Comparison of ENCODE assay signal across 16 cellular contexts in the genomic region with DNA sequence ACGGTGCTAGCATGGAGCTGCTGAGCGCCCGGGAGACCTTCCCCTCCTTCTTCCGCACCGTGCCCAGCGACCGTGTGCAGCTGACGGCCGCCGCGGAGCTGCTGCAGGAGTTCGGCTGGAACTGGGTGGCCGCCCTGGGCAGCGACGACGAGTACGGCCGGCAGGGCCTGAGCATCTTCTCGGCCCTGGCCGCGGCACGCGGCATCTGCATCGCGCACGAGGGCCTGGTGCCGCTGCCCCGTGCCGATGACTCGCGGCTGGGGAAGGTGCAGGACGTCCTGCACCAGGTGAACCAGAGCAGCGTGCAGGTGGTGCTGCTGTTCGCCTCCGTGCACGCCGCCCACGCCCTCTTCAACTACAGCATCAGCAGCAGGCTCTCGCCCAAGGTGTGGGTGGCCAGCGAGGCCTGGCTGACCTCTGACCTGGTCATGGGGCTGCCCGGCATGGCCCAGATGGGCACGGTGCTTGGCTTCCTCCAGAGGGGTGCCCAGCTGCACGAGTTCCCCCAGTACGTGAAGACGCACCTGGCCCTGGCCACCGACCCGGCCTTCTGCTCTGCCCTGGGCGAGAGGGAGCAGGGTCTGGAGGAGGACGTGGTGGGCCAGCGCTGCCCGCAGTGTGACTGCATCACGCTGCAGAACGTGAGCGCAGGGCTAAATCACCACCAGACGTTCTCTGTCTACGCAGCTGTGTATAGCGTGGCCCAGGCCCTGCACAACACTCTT. TPM values are rescaled to one million over a fixed set of nuclear protein-coding genes. Genes with fewer than 3 reads are reported as not detected.
DNase-seq lines count a peak whose midpoint lies in the region; ATAC-seq and TF ChIP-seq lines count a peak whose summit lies in the region.
"Had no signal": no experiment of that assay in that cellular context is flagged by ENCODE, and none has a peak within 500 bp of the region (broad histone marks: within the 10 kb centered on the region; RNA-seq: fewer than 3 reads in every experiment).

No MANE protein-coding gene starts in this region.

- peaks cover 44% of the 10 kb centered on the region for H3K36me3 Mint-ChIP-seq in MCF 10A (ENCODE audit: insufficient read depth, unreplicated experiment)
- H3K36me3 Mint-ChIP-seq in memory B cell, result no peaks in the 10 kb centered on the region

- H3K9me3 Mint-ChIP-seq in MCF 10A (ENCODE audit: unreplicated experiment), result no peaks in the 10 kb centered on the region
- H3K9me3 Mint-ChIP-seq in memory B cell, result no peaks in the 10 kb centered on the region
- H3K9me3 Mint-ChIP-seq: CD8-positive, alpha-beta T cell had no signal

- CTCF ChIA-PET in MCF 10A (lab: Yijun Ruan, JAX), result interaction anchor here (1.3 kb wide), 1 partner anchor 16 kb away, joined by 3 read pairs; no protein-coding TSS in a partner anchor

- peaks cover 11% of the 10 kb centered on the region for H3K79me2 ChIP-seq in Karpas-422 (ENCODE audit: low read length)

- POLR2A ChIA-PET in MCF 10A (lab: Yijun Ruan, JAX), result interaction anchor here (1.1 to 3.0 kb wide), 7 partner anchors 11 to 43 kb away, joined by 3 to 28 read pairs (median 5); a partner anchor contains a TSS

- TF ChIP-seq CTCF in MCF 10A (IDR thresholded peaks at IDR 0.05; ENCODE audit: unreplicated experiment), result no peak

- H3K4me3 ChIP-seq in Karpas-422 (ENCODE audit: low read length), result peak overlapping the region; percentile 80; the same call in 1 of the 2 replicates

- intact Hi-C loops in MCF 10A (cut with micrococcal nuclease), result no loop called here

- H3K36me3 ChIP-seq in Karpas-422 (ENCODE audit: insufficient read depth, low read length), result no peaks in the 10 kb centered on the region; the same call in 1 of the 2 replicates

- no peaks in the 10 kb centered on the region for H3K27me3 ChIP-seq in Karpas-422 (ENCODE audit: low read length)
- H3K27me3 ChIP-seq: Peyer's patch had no signal

- H3K4me1 ChIP-seq in Karpas-422 (ENCODE audit: low read length), result peaks cover 70% of the 10 kb centered on the region

- H3K9me2 ChIP-seq in Karpas-422 (replicated peaks; ENCODE audit: insufficient read depth, low read length), result no peaks in the 10 kb centered on the region

- no peak overlapping the region for H2AFZ ChIP-seq in Karpas-422 (ENCODE audit: low read length)

- H3K4me3 Mint-ChIP-seq in MCF 10A (ENCODE audit: unreplicated experiment) (peak overlapping the region; percentile 7), memory B cell (peak overlapping the region; percentile 14)
- H3K4me3 Mint-ChIP-seq: CD8-positive, alpha-beta T cell; T-helper 17 cell had no signal

- H3K27ac Mint-ChIP-seq in MCF 10A (ENCODE audit: low read depth, unreplicated experiment) (no peak overlapping the region), memory B cell (no peak overlapping the region)
- H3K27ac Mint-ChIP-seq: CD8-positive, alpha-beta T cell; T-helper 17 cell had no signal

- peaks cover 13% of the 10 kb centered on the region for H4K20me1 ChIP-seq in Karpas-422 (ENCODE audit: insufficient read depth, low read depth, low read length)

- H3K9ac ChIP-seq in Karpas-422 (ENCODE audit: low read length), result peak overlapping the region; percentile 98

- H3K4me1 Mint-ChIP-seq in MCF 10A (ENCODE audit: insufficient read depth, unreplicated experiment), result no peaks in the 10 kb centered on the region
- H3K4me1 Mint-ChIP-seq in memory B cell, result peaks cover 11% of the 10 kb centered on the region

- BruUV-seq in MCF 10A (replicated peaks; lab: Mats Ljungman, UMichigan), result no TSS peak

- peak overlapping the region; percentile 99 for H3K27ac ChIP-seq in Karpas-422 (ENCODE audit: low read length)

- no peaks in the 10 kb centered on the region for H3K9me3 ChIP-seq in Karpas-422 (ENCODE audit: low read length)
- H3K9me3 ChIP-seq: Peyer's patch had no signal

- H3K4me2 ChIP-seq in Karpas-422 (ENCODE audit: low read depth, low read length, poor library complexity, severe bottlenecking), result peak overlapping the region; percentile 95

- DNase-seq in DMS53 treated with DMSO at 0.1 percent for 48 hours (lab: John Stamatoyannopoulos, UW; ENCODE audit: unreplicated experiment) (peak; percentile 46), Karpas-422 (no peak), MCF 10A (ENCODE audit: unreplicated experiment) (no peak), memory B cell (ENCODE audit: low spot score in 2 of 2) (no peak), NCI-H187 (lab: John Stamatoyannopoulos, UW) (no peak)
- DNase-seq in activated CD4-positive, alpha-beta T cell treated with anti-CD3 and anti-CD28 coated beads, Interleukin-2, amount 50 U/mL, for 1 hour, result no peak
- DNase-seq: CD8-positive, alpha-beta T cell; KBM-7; NCI-H1092 treated with DMSO at 0.1 percent for 48 hours; NCI-H1930; NCI-H524 treated with DMSO at 0.1 percent for 48 hours; SHP77; T-helper 17 cell had no signal

- no peak for ATAC-seq in memory B cell (ENCODE audit: low read depth)
- ATAC-seq in activated CD4-positive, CD25-positive, alpha-beta regulatory T cell treated with anti-CD3 and anti-CD28 coated beads, Interleukin-2, amount 50 U/mL, for 24 hours, result no peak
- ATAC-seq: CD8-positive, alpha-beta T cell; T-helper 17 cell had no signal

- no peaks in the 10 kb centered on the region for H3K27me3 Mint-ChIP-seq in MCF 10A (ENCODE audit: insufficient read depth, unreplicated experiment)
- no peaks in the 10 kb centered on the region for H3K27me3 Mint-ChIP-seq in memory B cell
- H3K27me3 Mint-ChIP-seq: T-helper 17 cell had no signal

RNA-seq across cellular contexts. Expression of a gene that starts 1.1 kb away (rescaled TPM):
- total RNA-seq in Karpas-422 (2014; rRNA removed; shearing (Covaris generic); ENCODE audit: low replicate concordance), result 49.2 and 82.6 TPM in 2 replicates
- 0.17 TPM in 1 of 2 replicates, not detected in the other for total RNA-seq in MCF 10A (2022)
- total RNA-seq: M059J had no signal

RNA-seq across cellular contexts. Expression of a gene that starts 7.6 kb away (rescaled TPM):
- 35.0 and 74.7 TPM in 2 replicates for total RNA-seq in Karpas-422 (2014; rRNA removed; shearing (Covaris generic); ENCODE audit: low replicate concordance)
- 19.3 and 21.0 TPM in 2 replicates for total RNA-seq in MCF 10A (2022)

RNA-seq across cellular contexts. Expression of a gene that starts 7.7 kb away (rescaled TPM):
- total RNA-seq in Karpas-422 (2014; rRNA removed; shearing (Covaris generic); ENCODE audit: low replicate concordance), result 69.8 and 168 TPM in 2 replicates
- total RNA-seq in MCF 10A (2022), result 122 and 129 TPM in 2 replicates

RNA-seq across cellular contexts. Expression of a gene that starts 17.0 kb away (rescaled TPM):
- total RNA-seq in Karpas-422 (2014; rRNA removed; shearing (Covaris generic); ENCODE audit: low replicate concordance), result 36.0 and 104 TPM in 2 replicates
- 96.2 and 113 TPM in 2 replicates for total RNA-seq in MCF 10A (2022)

RNA-seq across cellular contexts. Expression of a gene that starts 23.8 kb away (rescaled TPM):
- 14.9 and 45.1 TPM in 2 replicates for total RNA-seq in Karpas-422 (2014; rRNA removed; shearing (Covaris generic); ENCODE audit: low replicate concordance)
- total RNA-seq in MCF 10A (2022), result 15.9 and 27.4 TPM in 2 replicates

Comparison
In these comparisons a context has a peak if more than half of its experiments do, and no peak if none do; other contexts are left out.
1. RNA of a gene that starts 1.1 kb away (total RNA-seq): 49.2 to 82.6 TPM in Karpas-422; 0.17 TPM in MCF 10A; every median in the first group is over 10 times any median in the second.